ENCODE assay signal across 8 cellular contexts in genomic region chr2:75787532-75788132, GRCh38.
DNase-seq lines count a peak whose midpoint lies in the region; ATAC-seq and TF ChIP-seq lines count a peak whose summit lies in the region.

No MANE protein-coding gene starts in this region.

- H3K9me3 ChIP-seq in cardiac muscle cell (ENCODE audit: low read depth), result no peaks in the 10 kb centered on the region
- no peaks in the 10 kb centered on the region for H3K9me3 ChIP-seq in right cardiac atrium (ENCODE audit: control insufficient read depth, low read length)
- H3K9me3 ChIP-seq in OCI-LY3 (ENCODE audit: insufficient read depth, low read length), result no peaks in the 10 kb centered on the region
- H3K9me3 ChIP-seq in prostate gland, result no peaks in the 10 kb centered on the region
- no peaks in the 10 kb centered on the region for H3K9me3 ChIP-seq in stomach

- peak; percentile 43 for TF ChIP-seq CTCF in cardiac muscle cell (IDR thresholded peaks at IDR 0.05; ENCODE audit: low read depth, low read length)
- peak; percentile 67 for TF ChIP-seq CTCF in OCI-LY3 (IDR thresholded peaks at IDR 0.05; ENCODE audit: low read depth, low read length)
- TF ChIP-seq CTCF in epithelial cell of esophagus (IDR thresholded peaks at IDR 0.05; ENCODE audit: insufficient read depth, low read depth, low read length, missing control alignments), result peak; percentile 48
- peak in 3 of 4 experiments; percentile 27 to 42 (median 39) for TF ChIP-seq CTCF in prostate gland (IDR thresholded peaks at IDR 0.05)
- peak in 3 of 7 experiments; percentile 18 to 38 (median 36) for TF ChIP-seq CTCF in stomach (IDR thresholded peaks at IDR 0.05)

- no peaks in the 10 kb centered on the region for H3K36me3 ChIP-seq in cardiac muscle cell
- no peaks in the 10 kb centered on the region for H3K36me3 ChIP-seq in OCI-LY3 (replicated peaks; ENCODE audit: low read depth, low read length)
- no peaks in the 10 kb centered on the region for H3K36me3 ChIP-seq in prostate gland
- no peaks in the 10 kb centered on the region for H3K36me3 ChIP-seq in stomach

- H3K27ac ChIP-seq in cardiac muscle cell, result no peak overlapping the region
- H3K27ac ChIP-seq in right cardiac atrium (ENCODE audit: low read length), result no peak overlapping the region
- no peak overlapping the region for H3K27ac ChIP-seq in OCI-LY3 (ENCODE audit: low read length)
- H3K27ac ChIP-seq in prostate gland, result no peak overlapping the region
- no peak overlapping the region for H3K27ac ChIP-seq in stomach

- TF ChIP-seq POLR2A in prostate gland (IDR thresholded peaks at IDR 0.05), result no peak
- TF ChIP-seq POLR2A in stomach (IDR thresholded peaks at IDR 0.05), result no peak

- 18% methylated on average over 5 of the region's 5 CpGs for WGBS in right cardiac atrium
- WGBS in prostate gland, result 25% methylated on average over 5 of the region's 5 CpGs
- 15 to 24% (median 17%) methylated on average over 5 of the region's 5 CpGs for WGBS in stomach, 5 donors

- TF ChIP-seq EP300 in stomach (IDR thresholded peaks at IDR 0.05), result no peak

- no peak overlapping the region for H3K9ac ChIP-seq in OCI-LY3 (ENCODE audit: low read length)

- intact Hi-C loops in right cardiac atrium (cut with DNase I), result loop anchor here in 1 of 4 donors (10.0 kb wide), 1 partner anchor 807 kb away; no protein-coding TSS in a partner anchor
- intact Hi-C loops in prostate gland (cut with DNase I), result loop anchor here (5.0 kb wide), 1 partner anchor 810 kb away; no protein-coding TSS in a partner anchor
- intact Hi-C loops in stomach (cut with DNase I; ENCODE audit: low total_unique reads), result no loop called here

- no peak overlapping the region for H3K4me3 ChIP-seq in cardiac muscle cell
- no peak overlapping the region for H3K4me3 ChIP-seq in right cardiac atrium (ENCODE audit: low read length)
- no peak overlapping the region for H3K4me3 ChIP-seq in OCI-LY3 (ENCODE audit: low read length)
- no peak overlapping the region for H3K4me3 ChIP-seq in epithelial cell of esophagus (ENCODE audit: low read length)
- H3K4me3 ChIP-seq in prostate gland, result no peak overlapping the region
- H3K4me3 ChIP-seq in stomach, result no peak overlapping the region

- H3K4me1 ChIP-seq in cardiac muscle cell (ENCODE audit: low read depth) (peaks cover 5% of the 10 kb centered on the region), right cardiac atrium (ENCODE audit: control insufficient read depth, insufficient read depth, low read length) (no peaks in the 10 kb centered on the region), OCI-LY3 (ENCODE audit: low read length) (peaks cover 15% of the 10 kb centered on the region), prostate gland (replicated peaks) (no peaks in the 10 kb centered on the region), stomach (peaks cover 0 to 4% (median 0%) of the 10 kb centered on the region in 4 donors)

- no peaks in the 10 kb centered on the region for H3K79me2 ChIP-seq in OCI-LY3 (ENCODE audit: low read length)

- no peaks in the 10 kb centered on the region for H4K20me1 ChIP-seq in OCI-LY3 (ENCODE audit: insufficient read depth, low read length)

- H3K27me3 ChIP-seq in cardiac muscle cell (no peaks in the 10 kb centered on the region), right cardiac atrium (ENCODE audit: control insufficient read depth, insufficient read depth) (no peaks in the 10 kb centered on the region), OCI-LY3 (ENCODE audit: low read depth, low read length) (no peaks in the 10 kb centered on the region), prostate gland (replicated peaks; ENCODE audit: insufficient read depth) (no peaks in the 10 kb centered on the region), stomach (no peaks in the 10 kb centered on the region)

- no peak for ATAC-seq in right cardiac atrium
- peak; percentile 43 for ATAC-seq in HG03442 (IDR thresholded peaks at IDR 0.05; ENCODE audit: unreplicated experiment)

- H2AFZ ChIP-seq in OCI-LY3 (ENCODE audit: low read depth, low read length), result 0 out of 2 replicates have a peak overlapping the region, but pooled peaks have one; percentile 8

- DNase-seq in cardiac muscle cell (ENCODE audit: low read depth in 1 of 2, low spot score in 1 of 2) (peak; percentile 67 to 76), right cardiac atrium (no peak), epithelial cell of esophagus (ENCODE audit: low read depth) (peak; percentile 40), prostate gland (ENCODE audit: low spot score) (no peak), stomach (no peak), OCI-M2 (lab: John Stamatoyannopoulos, UW; ENCODE audit: unreplicated experiment) (no peak)

- H3K4me2 ChIP-seq in OCI-LY3 (ENCODE audit: low read length), result no peak overlapping the region

Comparison
In these comparisons a context has a peak if more than half of its experiments do, and no peak if none do; other contexts are left out.
1. DNase-seq: peak in cardiac muscle cell (2 of 2) and epithelial cell of esophagus (single experiment); none in right cardiac atrium (0 of 3), prostate gland (single experiment), stomach (single experiment) and OCI-M2 (single experiment).